Comparison of ENCODE assay signal across 8 cellular contexts in the genomic region with DNA sequence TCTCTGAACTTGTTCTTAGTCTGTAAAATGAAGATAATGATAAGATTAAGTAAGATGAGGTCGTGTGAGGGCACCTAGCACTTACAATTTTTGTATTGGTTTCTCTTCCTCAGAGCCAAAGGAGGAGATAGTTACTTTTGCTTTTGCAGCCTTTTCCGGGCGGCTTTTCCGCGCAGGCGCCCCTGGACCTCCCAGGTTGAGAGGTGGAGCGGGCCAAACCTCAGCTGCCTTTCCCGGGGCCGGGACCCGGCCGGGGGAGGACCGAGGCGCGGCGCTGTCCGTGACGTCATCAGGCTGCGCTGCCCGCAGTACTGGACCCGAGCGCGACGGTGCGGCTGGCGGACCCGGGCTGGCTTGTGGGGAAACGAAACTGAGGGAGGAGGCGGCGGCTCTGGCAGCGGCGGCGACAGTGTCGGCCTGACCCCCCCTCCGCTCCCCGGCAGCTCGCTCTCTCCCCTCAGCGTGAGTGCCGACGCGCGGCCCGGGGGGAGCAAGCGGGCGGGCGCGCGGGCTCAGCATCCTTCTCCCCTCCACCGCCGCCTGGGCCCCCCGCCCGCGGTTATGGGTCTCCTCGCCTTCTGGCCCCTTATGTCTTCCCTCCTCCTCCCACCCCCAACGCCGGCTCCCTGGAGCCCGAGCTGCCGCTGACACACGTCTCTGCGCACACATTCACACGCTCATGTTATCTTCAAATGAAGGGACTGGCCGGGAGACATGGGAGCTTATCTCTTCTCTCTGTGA. TPM values are rescaled to one million over a fixed set of nuclear protein-coding genes. Genes with fewer than 3 reads are reported as not detected.
DNase-seq lines count a peak whose midpoint lies in the region; ATAC-seq and TF ChIP-seq lines count a peak whose summit lies in the region.

A gene with protein sequence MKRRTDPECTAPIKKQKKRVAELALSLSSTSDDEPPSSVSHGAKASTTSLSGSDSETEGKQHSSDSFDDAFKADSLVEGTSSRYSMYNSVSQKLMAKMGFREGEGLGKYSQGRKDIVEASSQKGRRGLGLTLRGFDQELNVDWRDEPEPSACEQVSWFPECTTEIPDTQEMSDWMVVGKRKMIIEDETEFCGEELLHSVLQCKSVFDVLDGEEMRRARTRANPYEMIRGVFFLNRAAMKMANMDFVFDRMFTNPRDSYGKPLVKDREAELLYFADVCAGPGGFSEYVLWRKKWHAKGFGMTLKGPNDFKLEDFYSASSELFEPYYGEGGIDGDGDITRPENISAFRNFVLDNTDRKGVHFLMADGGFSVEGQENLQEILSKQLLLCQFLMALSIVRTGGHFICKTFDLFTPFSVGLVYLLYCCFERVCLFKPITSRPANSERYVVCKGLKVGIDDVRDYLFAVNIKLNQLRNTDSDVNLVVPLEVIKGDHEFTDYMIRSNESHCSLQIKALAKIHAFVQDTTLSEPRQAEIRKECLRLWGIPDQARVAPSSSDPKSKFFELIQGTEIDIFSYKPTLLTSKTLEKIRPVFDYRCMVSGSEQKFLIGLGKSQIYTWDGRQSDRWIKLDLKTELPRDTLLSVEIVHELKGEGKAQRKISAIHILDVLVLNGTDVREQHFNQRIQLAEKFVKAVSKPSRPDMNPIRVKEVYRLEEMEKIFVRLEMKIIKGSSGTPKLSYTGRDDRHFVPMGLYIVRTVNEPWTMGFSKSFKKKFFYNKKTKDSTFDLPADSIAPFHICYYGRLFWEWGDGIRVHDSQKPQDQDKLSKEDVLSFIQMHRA (plus strand): TSS at position 306 of the 741 bp plus-strand sequence. CDS start 2,409 bp downstream, outside the sequence.

- peak within 1 kb of the TSS; percentile 93 for H3K4me3 ChIP-seq in BLaER1
- H3K4me3 ChIP-seq in coronary artery, result peak within 1 kb of the TSS; percentile 98

- H3K9ac ChIP-seq in BLaER1, result peak within 1 kb of the TSS; percentile 90

- peaks cover 8% of the 10 kb centered on the region for H3K27me3 Mint-ChIP-seq in activated CD4-positive, alpha-beta T cell treated with anti-CD3 and anti-CD28 coated beads, Interleukin-2, amount 10 ng/mL, durations not matched to agents 24 days and 14 days

- H3K27me3 ChIP-seq in BLaER1 (no peaks in the 10 kb centered on the region), layer of hippocampus (ENCODE audit: control insufficient read depth, insufficient read depth, low read length) (no peaks in the 10 kb centered on the region)

- H3K4me1 Mint-ChIP-seq in activated CD4-positive, alpha-beta T cell treated with anti-CD3 and anti-CD28 coated beads, Interleukin-2, amount 10 ng/mL, durations not matched to agents 24 days and 14 days, result peaks cover 34% of the 10 kb centered on the region

- H3K27ac Mint-ChIP-seq in activated CD4-positive, alpha-beta T cell treated with anti-CD3 and anti-CD28 coated beads, Interleukin-2, amount 10 ng/mL, durations not matched to agents 24 days and 14 days, result peak within 1 kb of the TSS; percentile 99

- H4K20me1 ChIP-seq in BLaER1, result peaks cover 7% of the 10 kb centered on the region; the same call in 1 of the 2 replicates

- peaks cover 29% of the 10 kb centered on the region for H3K36me3 ChIP-seq in BLaER1

- peak; percentile 97 for ATAC-seq in GM19324 (IDR thresholded peaks at IDR 0.05; ENCODE audit: low FRiP score, unreplicated experiment)
- ATAC-seq in HG03460 (IDR thresholded peaks at IDR 0.05; ENCODE audit: unreplicated experiment), result peak; percentile 72

- peaks cover 6% of the 10 kb centered on the region for H3K9me3 Mint-ChIP-seq in activated CD4-positive, alpha-beta T cell treated with anti-CD3 and anti-CD28 coated beads, Interleukin-2, amount 10 ng/mL, durations not matched to agents 24 days and 14 days

- peaks cover 25% of the 10 kb centered on the region for H3K4me1 ChIP-seq in BLaER1

- H3K4me3 Mint-ChIP-seq in activated CD4-positive, alpha-beta T cell treated with anti-CD3 and anti-CD28 coated beads, Interleukin-2, amount 10 ng/mL, durations not matched to agents 24 days and 14 days, result peak within 1 kb of the TSS; percentile 96

- intact Hi-C loops in activated CD4-positive, alpha-beta T cell treated with anti-CD3 and anti-CD28 coated beads, Interleukin-2, amount 10 ng/mL, durations not matched to agents 24 days and 14 days (cut with micrococcal nuclease), result loop anchor here (1.0 to 5.0 kb wide), 9 partner anchors 64 to 841 kb away; a partner anchor contains a TSS

- peak within 1 kb of the TSS; percentile 91 for H3K4me2 ChIP-seq in BLaER1

- peak within 1 kb of the TSS; percentile 86 for H3K27ac ChIP-seq in BLaER1
- H3K27ac ChIP-seq in coronary artery, result peak within 1 kb of the TSS; percentile 96 to 97
- H3K27ac ChIP-seq in layer of hippocampus (ENCODE audit: low read depth, low read length), result peak within 1 kb of the TSS; percentile 75

- TF ChIP-seq CTCF in coronary artery (IDR thresholded peaks at IDR 0.05), result no peak

- peaks cover 23% of the 10 kb centered on the region for H3K36me3 Mint-ChIP-seq in activated CD4-positive, alpha-beta T cell treated with anti-CD3 and anti-CD28 coated beads, Interleukin-2, amount 10 ng/mL, durations not matched to agents 24 days and 14 days (ENCODE audit: low read depth)

- peak; percentile 72 for DNase-seq in NCI-H526 treated with DMSO at 0.1 percent for 48 hours (lab: John Stamatoyannopoulos, UW)
- peak; percentile 100 for DNase-seq in activated CD4-positive, alpha-beta T cell treated with anti-CD3 and anti-CD28 coated beads, Interleukin-2, amount 10 ng/mL, durations not matched to agents 24 days and 14 days
- DNase-seq in coronary artery (ENCODE audit: low spot score), result peak; percentile 95
- peak; percentile 93 to 95 for DNase-seq in stimulated activated CD4-positive, alpha-beta T cell treated with anti-CD3 and anti-CD28 coated beads, Interleukin-1b, Interleukin-23, amount 100 ng/mL, for 4 hours (ENCODE audit: low read depth in 2 of 2)

- H3K9me3 ChIP-seq in BLaER1, result 0 out of 2 replicates have a peak, but pooled peaks cover 4% of the 10 kb centered on the region

RNA-seq across cellular contexts. Expression of the gene that starts here (rescaled TPM):
- 56.4 and 57.1 TPM in 2 replicates for total RNA-seq in activated CD4-positive, alpha-beta T cell treated with anti-CD3 and anti-CD28 coated beads, Interleukin-2, amount 10 ng/mL, durations not matched to agents 24 days and 14 days

Comparison
In these comparisons a context has a peak if more than half of its experiments do, and no peak if none do; other contexts are left out.
1. Peak in every context shown above with its lines: DNase-seq, ATAC-seq, H3K4me3 ChIP-seq and H3K27ac ChIP-seq.